Comparison of ENCODE assay signal across 1 cellular context in genomic region chr1:10065344-10065685, GRCh38.
TF ChIP-seq lines count a peak whose summit lies in the region.

No MANE protein-coding gene starts in this region.

TF ChIP-seq in K562, 482 proteins besides CTCF, POLR2A, EP300 and RAD21 (continued from another document):
- TF ChIP-seq RNF219 (CRISPR knock-in tag; IDR thresholded peaks at IDR 0.05) (no peak), ZBTB33 (CRISPR knock-in tag; IDR thresholded peaks at IDR 0.05) (peak; percentile 68; the same call in 1 of the 2 replicates), ATF7 (IDR thresholded peaks at IDR 0.05) (peak; percentile 45; the same call in 1 of the 2 replicates), EGR1 (conservative IDR thresholded peaks at IDR 0.05) (peak; percentile 68; the same call in 1 of the 2 replicates), ZNF407 (IDR thresholded peaks at IDR 0.05; ENCODE audit: low read depth) (no peak), ZNF592 (IDR thresholded peaks at IDR 0.05) (0 out of 2 replicates have a peak, but pooled peaks have one; percentile 19), ZNF239 (CRISPR knock-in tag; IDR thresholded peaks at IDR 0.05) (no peak), MYC (IDR thresholded peaks at IDR 0.05; ENCODE audit: low read depth, low read length) (no peak), MYC (CRISPR knock-in tag; IDR thresholded peaks at IDR 0.05; ENCODE audit: borderline replicate concordance, low read depth) (no peak), FOXK2 (conservative IDR thresholded peaks at IDR 0.05 in 1 of 2, IDR thresholded peaks at IDR 0.05 in 1 of 2; ENCODE audit: low read depth in 2 of 2) (peak in 1 of 2 experiments; percentile 47; a peak in 2 of 4 replicates), RFX5 (IDR thresholded peaks at IDR 0.05; ENCODE audit: low read depth, low read length) (no peak), ARID1B (IDR thresholded peaks at IDR 0.05) (0 out of 2 replicates have a peak, but pooled peaks have one; percentile 29), CAMTA2 (CRISPR knock-in tag; conservative IDR thresholded peaks at IDR 0.05) (no peak), RBM15 (IDR thresholded peaks at IDR 0.05; ENCODE audit: insufficient read depth, low read length) (no peak), CEBPB (tag; IDR thresholded peaks at IDR 0.05) (no peak), ATF1 (CRISPR knock-in tag; IDR thresholded peaks at IDR 0.05) (no peak), ATF1 (tag; IDR thresholded peaks at IDR 0.05) (no peak), SMAD4 (CRISPR knock-in tag; conservative IDR thresholded peaks at IDR 0.05) (0 out of 2 replicates have a peak, but pooled peaks have one; percentile 22), PRDM10 (IDR thresholded peaks at IDR 0.05; ENCODE audit: partially characterized antibody) (peak; percentile 96)
- TF ChIP-seq, protein P1, sequence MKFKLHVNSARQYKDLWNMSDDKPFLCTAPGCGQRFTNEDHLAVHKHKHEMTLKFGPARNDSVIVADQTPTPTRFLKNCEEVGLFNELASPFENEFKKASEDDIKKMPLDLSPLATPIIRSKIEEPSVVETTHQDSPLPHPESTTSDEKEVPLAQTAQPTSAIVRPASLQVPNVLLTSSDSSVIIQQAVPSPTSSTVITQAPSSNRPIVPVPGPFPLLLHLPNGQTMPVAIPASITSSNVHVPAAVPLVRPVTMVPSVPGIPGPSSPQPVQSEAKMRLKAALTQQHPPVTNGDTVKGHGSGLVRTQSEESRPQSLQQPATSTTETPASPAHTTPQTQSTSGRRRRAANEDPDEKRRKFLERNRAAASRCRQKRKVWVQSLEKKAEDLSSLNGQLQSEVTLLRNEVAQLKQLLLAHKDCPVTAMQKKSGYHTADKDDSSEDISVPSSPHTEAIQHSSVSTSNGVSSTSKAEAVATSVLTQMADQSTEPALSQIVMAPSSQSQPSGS (CRISPR knock-in tag; IDR thresholded peaks at IDR 0.05): no peak
- TF ChIP-seq, protein P2, sequence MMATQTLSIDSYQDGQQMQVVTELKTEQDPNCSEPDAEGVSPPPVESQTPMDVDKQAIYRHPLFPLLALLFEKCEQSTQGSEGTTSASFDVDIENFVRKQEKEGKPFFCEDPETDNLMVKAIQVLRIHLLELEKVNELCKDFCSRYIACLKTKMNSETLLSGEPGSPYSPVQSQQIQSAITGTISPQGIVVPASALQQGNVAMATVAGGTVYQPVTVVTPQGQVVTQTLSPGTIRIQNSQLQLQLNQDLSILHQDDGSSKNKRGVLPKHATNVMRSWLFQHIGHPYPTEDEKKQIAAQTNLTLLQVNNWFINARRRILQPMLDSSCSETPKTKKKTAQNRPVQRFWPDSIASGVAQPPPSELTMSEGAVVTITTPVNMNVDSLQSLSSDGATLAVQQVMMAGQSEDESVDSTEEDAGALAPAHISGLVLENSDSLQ (IDR thresholded peaks at IDR 0.05): no peak
